Comparison of ENCODE assay signal across 16 cellular contexts in genomic region chr4:148292596-148293175, GRCh38.
DNase-seq lines count a peak whose midpoint lies in the region; ATAC-seq, FAIRE-seq and TF ChIP-seq lines count a peak whose summit lies in the region.
"Had no signal": no experiment of that assay in that cellular context is flagged by ENCODE, and none has a peak within 500 bp of the region (broad histone marks: within the 10 kb centered on the region; RNA-seq: fewer than 3 reads in every experiment).

No MANE protein-coding gene starts in this region.

- CTCF ChIA-PET in Caco-2 (lab: Charles Lee): interaction anchor here (0.6 kb wide), 1 partner anchor 184 kb away, joined by 6 read pairs; no protein-coding TSS in a partner anchor

- FAIRE-seq in GM12892 (lab: Jason Lieb, UNC): no peak
- FAIRE-seq: A549, D721Med had no signal

- TF ChIP-seq CTCF in left lung (IDR thresholded peaks at IDR 0.05) (no peak), mucosa of descending colon (IDR thresholded peaks at IDR 0.05) (no peak), Caco-2 (IDR thresholded peaks at IDR 0.05; ENCODE audit: insufficient read depth in 1 of 2, low read depth in 1 of 2, low read length in 1 of 2, severe bottlenecking in 1 of 2, unreplicated experiment in 1 of 2) (no peak)

- H3K27ac ChIP-seq in left lung: no peak overlapping the region
- H3K27ac ChIP-seq: A549, C4-2B, HL-60 had no signal

- POLR2A ChIA-PET in Caco-2 (lab: Charles Lee): no interaction called here

- peak; percentile 58 for ATAC-seq in left lung
- peak; percentile 75 for ATAC-seq in mucosa of descending colon
- ATAC-seq: A549, HCT116 had no signal

- BruUV-seq in Caco-2 (replicated peaks; lab: Mats Ljungman, UMichigan): no TSS peak

- intact Hi-C loops in left lung (cut with DNase I): no loop called here
- intact Hi-C loops in mucosa of descending colon (cut with DNase I, micrococcal nuclease): no loop called here
- intact Hi-C loops in Caco-2 (cut with micrococcal nuclease; ENCODE audit: unreplicated experiment): no loop called here

- no peaks in the 10 kb centered on the region for H3K9me3 ChIP-seq in left lung
- no peaks in the 10 kb centered on the region for H3K9me3 ChIP-seq in mucosa of descending colon
- no peaks in the 10 kb centered on the region for H3K9me3 ChIP-seq in Caco-2
- H3K9me3 ChIP-seq: A549, BE2C had no signal

- no peak overlapping the region for H3K4me3 Mint-ChIP-seq in Caco-2 (ENCODE audit: unreplicated experiment)
- H3K4me3 Mint-ChIP-seq: CD4-positive, alpha-beta memory T cell had no signal

- H3K9me3 Mint-ChIP-seq in Caco-2 (ENCODE audit: unreplicated experiment): no peaks in the 10 kb centered on the region
- H3K9me3 Mint-ChIP-seq: CD4-positive, alpha-beta memory T cell had no signal

- no peaks in the 10 kb centered on the region for H3K36me3 Mint-ChIP-seq in Caco-2 (ENCODE audit: insufficient read depth, unreplicated experiment)
- H3K36me3 Mint-ChIP-seq: CD4-positive, alpha-beta memory T cell had no signal

- DNase-seq in kidney glomerular epithelial cell (lab: John Stamatoyannopoulos, UW) (peak; percentile 14), left lung (no peak), mucosa of descending colon (no peak), GM12892 (ENCODE audit: insufficient read length) (no peak), Caco-2 (no peak), NCI-H1092 (lab: John Stamatoyannopoulos, UW) (no peak)
- no peak for DNase-seq in NK-92 treated with Interleukin-12 subunit alpha and Interleukin-12 subunit beta, amount 100 ng/mL, for 24 hours (lab: John Stamatoyannopoulos, UW)
- DNase-seq: BE2C; CD4-positive, alpha-beta memory T cell; DND-41; GDM1 had no signal

- H3K4me1 ChIP-seq in left lung (peaks cover 0 to 8% of the 10 kb centered on the region in 2 donors), mucosa of descending colon (ENCODE audit: low read depth) (peaks cover 3% of the 10 kb centered on the region), Caco-2 (0 out of 2 replicates have a peak, but pooled peaks cover 7% of the 10 kb centered on the region)
- H3K4me1 ChIP-seq: A549 had no signal

- H3K36me3 ChIP-seq in left lung (no peaks in the 10 kb centered on the region), mucosa of descending colon (ENCODE audit: low read depth) (no peaks in the 10 kb centered on the region), Caco-2 (ENCODE audit: control insufficient read depth, insufficient read depth, low read length) (no peaks in the 10 kb centered on the region)
- H3K36me3 ChIP-seq: BE2C had no signal

- H3K27me3 Mint-ChIP-seq in Caco-2 (ENCODE audit: insufficient read depth, unreplicated experiment): no peaks in the 10 kb centered on the region
- H3K27me3 Mint-ChIP-seq: CD4-positive, alpha-beta memory T cell had no signal

- H3K27me3 ChIP-seq in left lung (no peaks in the 10 kb centered on the region), Caco-2 (replicated peaks; ENCODE audit: control insufficient read depth, insufficient read depth, low read length) (no peaks in the 10 kb centered on the region)
- H3K27me3 ChIP-seq: BE2C had no signal

- H3K27ac Mint-ChIP-seq in Caco-2 (ENCODE audit: unreplicated experiment): no peak overlapping the region
- H3K27ac Mint-ChIP-seq: CD4-positive, alpha-beta memory T cell had no signal

- H3K4me1 Mint-ChIP-seq in Caco-2 (ENCODE audit: low read depth, unreplicated experiment): no peaks in the 10 kb centered on the region

- no peak overlapping the region for H3K4me3 ChIP-seq in left lung
- H3K4me3 ChIP-seq in mucosa of descending colon: no peak overlapping the region
- H3K4me3 ChIP-seq in Caco-2 (ENCODE audit: low read depth, low read length): no peak overlapping the region
- H3K4me3 ChIP-seq: A549 had no signal

- TF ChIP-seq POLR2A in GM12892 (IDR thresholded peaks at IDR 0.05; ENCODE audit: low read depth, low read length): no peak
